Comparison of ENCODE assay signal across 15 cellular contexts in the genomic region with DNA sequence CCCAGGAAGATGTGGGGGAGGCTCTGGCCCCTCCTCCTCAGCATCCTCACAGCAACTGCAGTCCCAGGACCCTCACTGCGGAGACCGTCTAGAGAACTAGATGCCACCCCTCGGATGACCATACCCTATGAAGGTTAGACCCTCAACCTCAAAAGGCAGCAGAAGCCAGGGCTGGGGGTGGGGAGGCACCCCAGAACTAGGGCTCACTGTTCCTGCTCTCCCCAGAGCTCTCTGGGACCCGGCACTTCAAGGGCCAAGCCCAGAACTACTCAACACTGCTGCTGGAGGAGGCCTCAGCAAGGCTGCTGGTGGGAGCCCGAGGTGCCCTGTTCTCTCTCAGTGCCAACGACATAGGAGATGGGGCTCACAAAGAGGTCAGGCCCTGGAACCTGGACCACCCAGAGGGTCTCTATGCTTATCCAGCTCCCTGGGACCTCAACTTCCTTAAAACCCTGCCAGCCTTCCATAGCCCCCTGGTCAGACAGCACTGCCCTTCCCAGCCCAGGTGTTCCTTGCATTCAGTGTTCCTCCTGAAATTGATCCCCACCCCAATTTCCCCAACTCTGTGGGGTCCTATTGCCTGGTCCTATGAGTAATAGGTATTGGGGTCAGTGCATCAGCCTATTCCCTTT.
"Had no signal": no experiment of that assay in that cellular context is flagged by ENCODE, and none has a peak within 500 bp of the region (broad histone marks: within the 10 kb centered on the region; RNA-seq: fewer than 3 reads in every experiment).

No MANE protein-coding gene starts in this region.

- H3K9me3 Mint-ChIP-seq: activated CD8-positive, alpha-beta T cell treated with anti-CD3 and anti-CD28 coated beads for 36 hours; activated naive CD4-positive, alpha-beta T cell treated with anti-CD3 and anti-CD28 coated beads, Interleukin-2, amount 10 ng/mL, durations not matched to agents 7 days and 5 days; activated T-helper 2 cell treated with anti-CD3 and anti-CD28 coated beads, Interferon-gamma antibody, Interleukin-2, Interleukin-4, amounts not matched to agents 10 μg/mL and 5 μg/mL and 100 μg/mL, durations not matched to agents 14 hours and 24 hours and 36 hours; stimulated activated memory B cell treated with anti-CD40 and anti-IgM and Interleukin-4, amounts not matched to agents 10 μg/mL and 1 μg/mL and 100 μg/mL, for 72 hours; T-cell had no signal

- H3K36me3 Mint-ChIP-seq: activated naive CD4-positive, alpha-beta T cell treated with anti-CD3 and anti-CD28 coated beads, Interleukin-2, amount 10 ng/mL, durations not matched to agents 7 days and 5 days had no signal

- H3K27ac Mint-ChIP-seq: activated CD8-positive, alpha-beta T cell treated with anti-CD3 and anti-CD28 coated beads for 36 hours; activated naive CD4-positive, alpha-beta T cell treated with anti-CD3 and anti-CD28 coated beads, Interleukin-2, amount 10 ng/mL, durations not matched to agents 7 days and 5 days; activated T-helper 2 cell treated with anti-CD3 and anti-CD28 coated beads, Interferon-gamma antibody, Interleukin-2, Interleukin-4, amounts not matched to agents 10 μg/mL and 5 μg/mL and 100 μg/mL, durations not matched to agents 14 hours and 24 hours and 36 hours; stimulated activated memory B cell treated with anti-CD40 and anti-IgM and Interleukin-4, amounts not matched to agents 10 μg/mL and 1 μg/mL and 100 μg/mL, for 72 hours; T-cell had no signal

- H3K27ac ChIP-seq: heart right ventricle, SK-N-MC, VCaP had no signal

- H3K4me3 ChIP-seq: heart right ventricle, SK-N-MC, smooth muscle cell, transverse colon had no signal

- DNase-seq: activated naive CD4-positive, alpha-beta T cell treated with anti-CD3 and anti-CD28 coated beads, Interleukin-2, amount 10 ng/mL, durations not matched to agents 7 days and 5 days; activated T-cell treated with anti-CD3 and anti-CD28 coated beads for 4 hours; effector CD4-positive, alpha-beta T cell; heart right ventricle; posterior cingulate gyrus; right cardiac atrium; T-cell; T1000; transverse colon had no signal

- H3K36me3 ChIP-seq: transverse colon had no signal

- H3K27me3 ChIP-seq: transverse colon had no signal

- H3K4me2 ChIP-seq: smooth muscle cell had no signal

- H3K27me3 Mint-ChIP-seq: activated CD8-positive, alpha-beta T cell treated with anti-CD3 and anti-CD28 coated beads for 36 hours; stimulated activated memory B cell treated with anti-CD40 and anti-IgM and Interleukin-4, amounts not matched to agents 10 μg/mL and 1 μg/mL and 100 μg/mL, for 72 hours had no signal

- H3K9me3 ChIP-seq: heart right ventricle, transverse colon had no signal

- H3K4me3 Mint-ChIP-seq: activated CD8-positive, alpha-beta T cell treated with anti-CD3 and anti-CD28 coated beads for 36 hours; activated naive CD4-positive, alpha-beta T cell treated with anti-CD3 and anti-CD28 coated beads, Interleukin-2, amount 10 ng/mL, durations not matched to agents 7 days and 5 days; stimulated activated memory B cell treated with anti-CD40 and anti-IgM and Interleukin-4, amounts not matched to agents 10 μg/mL and 1 μg/mL and 100 μg/mL, for 72 hours; T-cell had no signal
